In genomic region chr20:37558779-37559178, GRCh38 we compare ENCODE assay signal across 19 cellular contexts. TPM values are rescaled to one million over a fixed set of nuclear protein-coding genes. Genes with fewer than 3 reads are reported as not detected.
"Had no signal": no experiment of that assay in that cellular context is flagged by ENCODE, and none has a peak within 500 bp of the region (broad histone marks: within the 10 kb centered on the region; RNA-seq: fewer than 3 reads in every experiment).

No MANE protein-coding gene starts in this region.

- H3K27me3 ChIP-seq: colonic mucosa, right atrium auricular region, testis had no signal

- H3K9me3 Mint-ChIP-seq: endodermal cell; immature natural killer cell; stimulated activated naive CD8-positive, alpha-beta T cell treated with anti-CD3 and anti-CD28 coated beads, Interleukin-15, Interleukin-2, amounts not matched to agents 100 ng/mL and 50 ng/mL, for 24 hours had no signal

- DNase-seq: colonic mucosa; effector CD4-positive, alpha-beta T cell; endodermal cell; erythroblast; foreskin keratinocyte; immature natural killer cell; kidney; left cardiac atrium; mesendoderm; naive thymus-derived CD4-positive, alpha-beta T cell; stimulated activated CD4-positive, alpha-beta T cell treated with anti-CD3 and anti-CD28 coated beads, Interleukin-2, amount 100 ng/mL, for 48 hours; testis had no signal

- H3K9me3 ChIP-seq: colonic mucosa, right atrium auricular region, testis, tibial nerve had no signal

- H3K4me1 ChIP-seq: colonic mucosa, foreskin keratinocyte, right atrium auricular region, testis, tibial nerve had no signal

- H3K36me3 ChIP-seq: colonic mucosa, right atrium auricular region, tibial nerve had no signal

- ATAC-seq: foreskin keratinocyte; left cardiac atrium; naive thymus-derived CD4-positive, alpha-beta T cell had no signal

- H3K36me3 Mint-ChIP-seq: immature natural killer cell; naive thymus-derived CD4-positive, alpha-beta T cell had no signal

- H3K27ac Mint-ChIP-seq: endodermal cell; immature natural killer cell; naive thymus-derived CD4-positive, alpha-beta T cell; stimulated activated naive CD8-positive, alpha-beta T cell treated with anti-CD3 and anti-CD28 coated beads, Interleukin-15, Interleukin-2, amounts not matched to agents 100 ng/mL and 50 ng/mL, for 24 hours had no signal

- H3K4me1 Mint-ChIP-seq: endodermal cell; immature natural killer cell; naive thymus-derived CD4-positive, alpha-beta T cell had no signal

- H3K4me3 Mint-ChIP-seq: endodermal cell; immature natural killer cell; naive thymus-derived CD4-positive, alpha-beta T cell; stimulated activated naive CD8-positive, alpha-beta T cell treated with anti-CD3 and anti-CD28 coated beads, Interleukin-15, Interleukin-2, amounts not matched to agents 100 ng/mL and 50 ng/mL, for 24 hours had no signal

- H3K4me3 ChIP-seq: colonic mucosa, right atrium auricular region, smooth muscle cell, testis, tibial nerve had no signal

- H3K27ac ChIP-seq: colonic mucosa, foreskin keratinocyte, right atrium auricular region, testis, tibial nerve had no signal

RNA-seq across cellular contexts. Expression of gene NNAT, which starts 37.7 kb away (rescaled TPM):
- total RNA-seq: liver; lung microvascular endothelial cell; mononuclear cell; naive thymus-derived CD4-positive, alpha-beta T cell; smooth muscle cell had no signal
